In genomic region chr7:122604251-122604650, GRCh38 we compare ENCODE assay signal across 3 cellular contexts.
TF ChIP-seq lines count a peak whose summit lies in the region.

No MANE protein-coding gene starts in this region.

TF ChIP-seq in SK-N-SH, 30 proteins besides CTCF, POLR2A, EP300 and RAD21 (continued from another document):
- TF ChIP-seq, protein P1, sequence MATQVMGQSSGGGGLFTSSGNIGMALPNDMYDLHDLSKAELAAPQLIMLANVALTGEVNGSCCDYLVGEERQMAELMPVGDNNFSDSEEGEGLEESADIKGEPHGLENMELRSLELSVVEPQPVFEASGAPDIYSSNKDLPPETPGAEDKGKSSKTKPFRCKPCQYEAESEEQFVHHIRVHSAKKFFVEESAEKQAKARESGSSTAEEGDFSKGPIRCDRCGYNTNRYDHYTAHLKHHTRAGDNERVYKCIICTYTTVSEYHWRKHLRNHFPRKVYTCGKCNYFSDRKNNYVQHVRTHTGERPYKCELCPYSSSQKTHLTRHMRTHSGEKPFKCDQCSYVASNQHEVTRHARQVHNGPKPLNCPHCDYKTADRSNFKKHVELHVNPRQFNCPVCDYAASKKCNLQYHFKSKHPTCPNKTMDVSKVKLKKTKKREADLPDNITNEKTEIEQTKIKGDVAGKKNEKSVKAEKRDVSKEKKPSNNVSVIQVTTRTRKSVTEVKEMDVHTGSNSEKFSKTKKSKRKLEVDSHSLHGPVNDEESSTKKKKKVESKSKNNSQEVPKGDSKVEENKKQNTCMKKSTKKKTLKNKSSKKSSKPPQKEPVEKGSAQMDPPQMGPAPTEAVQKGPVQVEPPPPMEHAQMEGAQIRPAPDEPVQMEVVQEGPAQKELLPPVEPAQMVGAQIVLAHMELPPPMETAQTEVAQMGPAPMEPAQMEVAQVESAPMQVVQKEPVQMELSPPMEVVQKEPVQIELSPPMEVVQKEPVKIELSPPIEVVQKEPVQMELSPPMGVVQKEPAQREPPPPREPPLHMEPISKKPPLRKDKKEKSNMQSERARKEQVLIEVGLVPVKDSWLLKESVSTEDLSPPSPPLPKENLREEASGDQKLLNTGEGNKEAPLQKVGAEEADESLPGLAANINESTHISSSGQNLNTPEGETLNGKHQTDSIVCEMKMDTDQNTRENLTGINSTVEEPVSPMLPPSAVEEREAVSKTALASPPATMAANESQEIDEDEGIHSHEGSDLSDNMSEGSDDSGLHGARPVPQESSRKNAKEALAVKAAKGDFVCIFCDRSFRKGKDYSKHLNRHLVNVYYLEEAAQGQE (IDR thresholded peaks at IDR 0.05; ENCODE audit: low read depth, low read length): 0 out of 2 replicates have a peak, but pooled peaks have one; percentile 28

TF ChIP-seq in SK-N-SH treated with all-trans-retinoic acid at 6 μM for 48 hours, 23 proteins besides CTCF, POLR2A, EP300 and RAD21 (continued from another document):
- TF ChIP-seq, protein P2, sequence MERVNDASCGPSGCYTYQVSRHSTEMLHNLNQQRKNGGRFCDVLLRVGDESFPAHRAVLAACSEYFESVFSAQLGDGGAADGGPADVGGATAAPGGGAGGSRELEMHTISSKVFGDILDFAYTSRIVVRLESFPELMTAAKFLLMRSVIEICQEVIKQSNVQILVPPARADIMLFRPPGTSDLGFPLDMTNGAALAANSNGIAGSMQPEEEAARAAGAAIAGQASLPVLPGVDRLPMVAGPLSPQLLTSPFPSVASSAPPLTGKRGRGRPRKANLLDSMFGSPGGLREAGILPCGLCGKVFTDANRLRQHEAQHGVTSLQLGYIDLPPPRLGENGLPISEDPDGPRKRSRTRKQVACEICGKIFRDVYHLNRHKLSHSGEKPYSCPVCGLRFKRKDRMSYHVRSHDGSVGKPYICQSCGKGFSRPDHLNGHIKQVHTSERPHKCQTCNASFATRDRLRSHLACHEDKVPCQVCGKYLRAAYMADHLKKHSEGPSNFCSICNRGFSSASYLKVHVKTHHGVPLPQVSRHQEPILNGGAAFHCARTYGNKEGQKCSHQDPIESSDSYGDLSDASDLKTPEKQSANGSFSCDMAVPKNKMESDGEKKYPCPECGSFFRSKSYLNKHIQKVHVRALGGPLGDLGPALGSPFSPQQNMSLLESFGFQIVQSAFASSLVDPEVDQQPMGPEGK (CRISPR knock-in tag; IDR thresholded peaks at IDR 0.05; ENCODE audit: borderline replicate concordance): no peak
- TF ChIP-seq TSHZ2 (CRISPR knock-in tag; IDR thresholded peaks at IDR 0.05) (no peak), ARNTL (CRISPR knock-in tag; IDR thresholded peaks at IDR 0.05; ENCODE audit: borderline replicate concordance, low read depth) (no peak), CSDC2 (CRISPR knock-in tag; IDR thresholded peaks at IDR 0.05) (no peak), BACH2 (CRISPR knock-in tag; IDR thresholded peaks at IDR 0.05; ENCODE audit: borderline replicate concordance) (no peak), OSR1 (CRISPR knock-in tag; IDR thresholded peaks at IDR 0.05) (no peak), SNAI2 (CRISPR knock-in tag; IDR thresholded peaks at IDR 0.05) (no peak), PPARA (CRISPR knock-in tag; IDR thresholded peaks at IDR 0.05; ENCODE audit: borderline replicate concordance) (no peak), GLIS3 (CRISPR knock-in tag; IDR thresholded peaks at IDR 0.05) (no peak), ZFP3 (CRISPR knock-in tag; IDR thresholded peaks at IDR 0.05) (no peak)
- TF ChIP-seq, protein P3, sequence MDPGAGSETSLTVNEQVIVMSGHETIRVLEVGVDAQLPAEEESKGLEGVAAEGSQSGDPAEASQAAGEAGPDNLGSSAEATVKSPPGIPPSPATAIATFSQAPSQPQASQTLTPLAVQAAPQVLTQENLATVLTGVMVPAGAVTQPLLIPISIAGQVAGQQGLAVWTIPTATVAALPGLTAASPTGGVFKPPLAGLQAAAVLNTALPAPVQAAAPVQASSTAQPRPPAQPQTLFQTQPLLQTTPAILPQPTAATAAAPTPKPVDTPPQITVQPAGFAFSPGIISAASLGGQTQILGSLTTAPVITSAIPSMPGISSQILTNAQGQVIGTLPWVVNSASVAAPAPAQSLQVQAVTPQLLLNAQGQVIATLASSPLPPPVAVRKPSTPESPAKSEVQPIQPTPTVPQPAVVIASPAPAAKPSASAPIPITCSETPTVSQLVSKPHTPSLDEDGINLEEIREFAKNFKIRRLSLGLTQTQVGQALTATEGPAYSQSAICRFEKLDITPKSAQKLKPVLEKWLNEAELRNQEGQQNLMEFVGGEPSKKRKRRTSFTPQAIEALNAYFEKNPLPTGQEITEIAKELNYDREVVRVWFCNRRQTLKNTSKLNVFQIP (CRISPR knock-in tag; IDR thresholded peaks at IDR 0.05; ENCODE audit: borderline replicate concordance, low read depth): no peak

TF ChIP-seq in HEK293, 187 proteins besides CTCF, POLR2A, EP300 and RAD21:
- no peak for TF ChIP-seq TSHZ1 (tag by site-specific recombination; IDR thresholded peaks at IDR 0.05; ENCODE audit: borderline replicate concordance)
- TF ChIP-seq, protein P1 (tag by site-specific recombination; IDR thresholded peaks at IDR 0.05): peak; percentile 39; the same call in 1 of the 2 replicates
